In the genomic region with DNA sequence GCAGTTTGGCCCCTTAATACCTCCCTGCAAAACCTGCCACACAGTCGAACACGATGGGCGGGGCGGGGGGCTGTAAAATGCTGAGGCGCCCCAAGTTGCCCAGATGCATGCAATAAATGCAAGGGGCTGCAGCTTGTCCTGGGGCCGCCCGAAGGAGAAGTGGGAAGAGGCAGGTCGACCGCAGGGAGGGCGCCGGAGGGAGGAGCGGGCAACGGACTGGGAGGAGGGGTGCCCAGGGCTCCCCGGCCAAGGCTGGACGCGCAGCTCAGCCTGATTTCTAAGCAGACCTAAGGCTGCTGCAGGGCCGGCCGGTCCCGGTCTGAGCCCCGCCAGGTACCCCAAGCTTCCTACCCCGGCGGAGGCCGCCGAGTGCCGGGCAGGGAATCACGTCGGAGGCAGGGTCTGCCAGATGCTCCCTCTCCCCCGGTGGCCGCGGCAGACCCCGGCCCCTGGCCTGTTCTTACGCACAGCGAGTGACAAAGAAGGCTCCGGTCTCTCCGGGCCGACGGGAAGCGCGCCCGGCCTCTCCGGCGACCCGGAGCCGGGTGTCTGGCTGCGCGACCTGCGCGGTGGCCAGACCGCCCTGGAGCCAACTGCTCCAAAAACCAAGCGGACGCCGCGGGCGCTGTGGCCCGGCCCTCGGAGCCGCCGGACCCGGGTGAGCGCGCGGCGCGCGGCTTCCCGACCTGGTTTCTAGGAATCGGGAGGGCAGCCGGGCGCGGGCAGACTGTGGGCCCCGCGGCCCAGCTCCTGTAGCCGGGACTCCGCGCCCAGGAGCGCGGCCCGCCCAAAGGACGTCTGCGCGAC, we compare ENCODE assay signal across 9 cellular contexts. TPM values are rescaled to one million over a fixed set of nuclear protein-coding genes. Genes with fewer than 3 reads are reported as not detected.
DNase-seq lines count a peak whose midpoint lies in the region; ATAC-seq, FAIRE-seq and TF ChIP-seq lines count a peak whose summit lies in the region.
"Had no signal": no experiment of that assay in that cellular context is flagged by ENCODE, and none has a peak within 500 bp of the region (broad histone marks: within the 10 kb centered on the region; RNA-seq: fewer than 3 reads in every experiment).

No MANE protein-coding gene starts in this region.

- no peak for TF ChIP-seq CTCF in testis (IDR thresholded peaks at IDR 0.05)

- no peak for ATAC-seq in activated naive CD8-positive, alpha-beta T cell treated with anti-CD3 and anti-CD28 coated beads, Interleukin-2, amount 50 U/mL, for 24 hours

- H3K36me3 Mint-ChIP-seq in activated T-cell treated with anti-CD3 and anti-CD28 coated beads, Interleukin-2, amount 50 U/mL, for 24 hours (ENCODE audit: low read depth) = no peaks in the 10 kb centered on the region
- H3K36me3 Mint-ChIP-seq in activated naive CD8-positive, alpha-beta T cell treated with anti-CD3 and anti-CD28 coated beads, Interleukin-2, amount 50 U/mL, for 24 hours (ENCODE audit: low read depth) = peaks cover 3% of the 10 kb centered on the region

- no peak for TF ChIP-seq POLR2A in testis (IDR thresholded peaks at IDR 0.05)
- no peak for TF ChIP-seq POLR2A in GM12891 (IDR thresholded peaks at IDR 0.05; ENCODE audit: low read depth, low read length)

- 6 to 14% methylated on average over 24 to 81 of the region's 81 CpGs for WGBS in testis, 2 donors

- DNase-seq in activated T-cell treated with anti-CD3 and anti-CD28 coated beads, Interleukin-2, amount 50 U/mL, for 24 hours = peak; percentile 36
- DNase-seq in activated T-cell treated with anti-CD3 and anti-CD28 coated beads, Interleukin-2, amount 50 U/mL, for 48 hours = no peak
- no peak for DNase-seq in activated naive CD8-positive, alpha-beta T cell treated with anti-CD3 and anti-CD28 coated beads, Interleukin-2, amount 50 U/mL, for 24 hours
- peak; percentile 43 for DNase-seq in left kidney (ENCODE audit: low read depth, low spot score)
- DNase-seq in testis = no peak
- DNase-seq in GM12891 (ENCODE audit: insufficient read length, low spot score) = no peak
- no peak for DNase-seq in NCI-H345 (lab: John Stamatoyannopoulos, UW)
- DNase-seq in stimulated activated CD4-positive, alpha-beta T cell treated with anti-CD3 and anti-CD28 coated beads, Interleukin-4, amount 100 ng/mL, for 4 hours = no peak

- H3K4me1 ChIP-seq in testis = no peaks in the 10 kb centered on the region

- peaks cover 74% of the 10 kb centered on the region for H3K27me3 Mint-ChIP-seq in activated T-cell treated with anti-CD3 and anti-CD28 coated beads, Interleukin-2, amount 50 U/mL, for 24 hours
- peaks cover 67% of the 10 kb centered on the region for H3K27me3 Mint-ChIP-seq in activated naive CD8-positive, alpha-beta T cell treated with anti-CD3 and anti-CD28 coated beads, Interleukin-2, amount 50 U/mL, for 24 hours

- FAIRE-seq in GM12891 (lab: Jason Lieb, UNC) = no peak

- H3K27me3 ChIP-seq in testis = peaks cover 5% of the 10 kb centered on the region

- H3K27ac Mint-ChIP-seq in activated T-cell treated with anti-CD3 and anti-CD28 coated beads, Interleukin-2, amount 50 U/mL, for 24 hours = no peak overlapping the region
- H3K27ac Mint-ChIP-seq in activated naive CD8-positive, alpha-beta T cell treated with anti-CD3 and anti-CD28 coated beads, Interleukin-2, amount 50 U/mL, for 24 hours = no peak overlapping the region

- H3K27ac ChIP-seq in testis = no peak overlapping the region

- H3K9me3 ChIP-seq in testis = no peaks in the 10 kb centered on the region

- H3K36me3 ChIP-seq in testis (ENCODE audit: low read depth, missing control alignments) = no peaks in the 10 kb centered on the region

- peak overlapping the region; percentile 15 to 31 for H3K4me3 ChIP-seq in testis

- H3K9me3 Mint-ChIP-seq in activated T-cell treated with anti-CD3 and anti-CD28 coated beads, Interleukin-2, amount 50 U/mL, for 24 hours = no peaks in the 10 kb centered on the region
- no peaks in the 10 kb centered on the region for H3K9me3 Mint-ChIP-seq in activated naive CD8-positive, alpha-beta T cell treated with anti-CD3 and anti-CD28 coated beads, Interleukin-2, amount 50 U/mL, for 24 hours

- intact Hi-C loops in testis (cut with DNase I; ENCODE audit: low total_unique reads) = no loop called here

- H3K4me1 Mint-ChIP-seq in activated T-cell treated with anti-CD3 and anti-CD28 coated beads, Interleukin-2, amount 50 U/mL, for 24 hours (ENCODE audit: low read depth) = peaks cover 18% of the 10 kb centered on the region
- H3K4me1 Mint-ChIP-seq in activated naive CD8-positive, alpha-beta T cell treated with anti-CD3 and anti-CD28 coated beads, Interleukin-2, amount 50 U/mL, for 24 hours = peaks cover 33% of the 10 kb centered on the region

- peak overlapping the region; percentile 55 for H3K4me3 Mint-ChIP-seq in activated T-cell treated with anti-CD3 and anti-CD28 coated beads, Interleukin-2, amount 50 U/mL, for 24 hours
- H3K4me3 Mint-ChIP-seq in activated naive CD8-positive, alpha-beta T cell treated with anti-CD3 and anti-CD28 coated beads, Interleukin-2, amount 50 U/mL, for 24 hours = peak overlapping the region; percentile 42

TF ChIP-seq in GM12891, 5 proteins besides CTCF, POLR2A, EP300 and RAD21:
- TF ChIP-seq PAX5 (IDR thresholded peaks at IDR 0.05; ENCODE audit: insufficient read depth, low read length, severe bottlenecking) (no peak), TAF1 (IDR thresholded peaks at IDR 0.05; ENCODE audit: low read depth, low read length) (no peak), SPI1 (IDR thresholded peaks at IDR 0.05; ENCODE audit: low read depth, low read length) (no peak), POLR2AphosphoS5 (IDR thresholded peaks at IDR 0.05; ENCODE audit: low read depth, low read length) (no peak), POU2F2 (IDR thresholded peaks at IDR 0.05; ENCODE audit: low read depth, low read length) (no peak)

RNA-seq across cellular contexts. Expression of a gene that starts 0.7 kb away (rescaled TPM):
- 1 to 10 TPM; 6.0 to 7.6 TPM for total RNA-seq in testis
- 4.0 TPM for polyA plus RNA-seq in testis (ENCODE audit: insufficient read depth, low read depth, low replicate concordance)
- not detected for polyA plus RNA-seq in GM12891 (2012; ENCODE audit: low read depth, missing spikeins)
- total RNA-seq: mononuclear cell had no signal

Comparison
In these comparisons a context has a peak if more than half of its experiments do, and no peak if none do; other contexts are left out.
1. DNase-seq: peak in activated T-cell treated with anti-CD3 and anti-CD28 coated beads, Interleukin-2, amount 50 U/mL, for 24 hours (single experiment) and left kidney (single experiment); none in activated T-cell treated with anti-CD3 and anti-CD28 coated beads, Interleukin-2, amount 50 U/mL, for 48 hours (0 of 2), activated naive CD8-positive, alpha-beta T cell treated with anti-CD3 and anti-CD28 coated beads, Interleukin-2, amount 50 U/mL, for 24 hours (single experiment), testis (single experiment), GM12891 (single experiment), NCI-H345 (single experiment) and stimulated activated CD4-positive, alpha-beta T cell treated with anti-CD3 and anti-CD28 coated beads, Interleukin-4, amount 100 ng/mL, for 4 hours (0 of 2).